1 cellular context compared by ENCODE assay signal in genomic region chr6:83192871-83193746, GRCh38.
TF ChIP-seq lines count a peak whose summit lies in the region.

TSS of gene PGM3 (minus strand) at chr6:83193265. CDS start at chr6:83191012, 2,253 bp downstream.
TSS of gene RWDD2A (plus strand) at chr6:83193357. CDS start at chr6:83194452, 1,095 bp downstream.

TF ChIP-seq in HepG2, 621 proteins besides CTCF, POLR2A, EP300 and RAD21 (continued from another document and continues in another):
- TF ChIP-seq HNF1A (IDR thresholded peaks at IDR 0.05; ENCODE audit: low read depth): no peak
- TF ChIP-seq HNF1A (CRISPR knock-in tag; IDR thresholded peaks at IDR 0.05; ENCODE audit: borderline replicate concordance): no peak
- no peak for TF ChIP-seq IRF9 (CRISPR knock-in tag; IDR thresholded peaks at IDR 0.05; ENCODE audit: borderline replicate concordance)
- TF ChIP-seq SOX5 (CRISPR knock-in tag; IDR thresholded peaks at IDR 0.05; ENCODE audit: borderline replicate concordance): 0 out of 2 replicates have a peak, but pooled peaks have one; percentile 8
- peak; percentile 96 for TF ChIP-seq UBTF (CRISPR knock-in tag; IDR thresholded peaks at IDR 0.05)
- peak; percentile 74; the same call in 1 of the 2 replicates for TF ChIP-seq ZNF616 (CRISPR knock-in tag; IDR thresholded peaks at IDR 0.05; ENCODE audit: low read depth)
- 0 out of 2 replicates have a peak, but pooled peaks have one; percentile 66 for TF ChIP-seq ZNF768 (CRISPR knock-in tag; IDR thresholded peaks at IDR 0.05)
- TF ChIP-seq ZXDC (CRISPR knock-in tag; IDR thresholded peaks at IDR 0.05): peak; percentile 74; the same call in 1 of the 2 replicates
- peak; percentile 59; the same call in 1 of the 2 replicates for TF ChIP-seq NCOA2 (CRISPR knock-in tag; IDR thresholded peaks at IDR 0.05)
- no peak for TF ChIP-seq ZNF234 (CRISPR knock-in tag; conservative IDR thresholded peaks at IDR 0.05)
- TF ChIP-seq ZC3H13 (CRISPR knock-in tag; IDR thresholded peaks at IDR 0.05): peak; percentile 60; the same call in 1 of the 2 replicates
- TF ChIP-seq NAIF1 (CRISPR knock-in tag; IDR thresholded peaks at IDR 0.05; ENCODE audit: borderline replicate concordance): peak; percentile 93
- peak; percentile 48 for TF ChIP-seq RBM39 (IDR thresholded peaks at IDR 0.05; ENCODE audit: low read depth, low read length, poor library complexity, severe bottlenecking)
- peak; percentile 75; the same call in 1 of the 2 replicates for TF ChIP-seq ZSCAN31 (CRISPR knock-in tag; IDR thresholded peaks at IDR 0.05; ENCODE audit: low read depth)
- TF ChIP-seq FUBP1 (CRISPR knock-in tag; IDR thresholded peaks at IDR 0.05; ENCODE audit: borderline replicate concordance): no peak; the same call in 1 of the 2 replicates
- no peak for TF ChIP-seq ZNF34 (CRISPR knock-in tag; IDR thresholded peaks at IDR 0.05; ENCODE audit: borderline replicate concordance)
- TF ChIP-seq FOXP4 (CRISPR knock-in tag; IDR thresholded peaks at IDR 0.05): peak; percentile 53
- 0 out of 2 replicates have a peak, but pooled peaks have one; percentile 35 for TF ChIP-seq NR2C2 (CRISPR knock-in tag; IDR thresholded peaks at IDR 0.05; ENCODE audit: borderline replicate concordance)
- TF ChIP-seq DR1 (CRISPR knock-in tag; IDR thresholded peaks at IDR 0.05): peak; percentile 85
- peak; percentile 44 for TF ChIP-seq ZNF883 (CRISPR knock-in tag; IDR thresholded peaks at IDR 0.05; ENCODE audit: not compliant biosample characterization)
- no peak for TF ChIP-seq CEBPB (IDR thresholded peaks at IDR 0.05; ENCODE audit: borderline replicate concordance, low read depth, low read length)
- 0 out of 2 replicates have a peak, but pooled peaks have one; percentile 71 for TF ChIP-seq ZNF572 (CRISPR knock-in tag; IDR thresholded peaks at IDR 0.05)
- TF ChIP-seq YEATS2 (CRISPR knock-in tag; IDR thresholded peaks at IDR 0.05; ENCODE audit: borderline replicate concordance): peak; percentile 71; the same call in 1 of the 2 replicates
- TF ChIP-seq ISL2 (CRISPR knock-in tag; IDR thresholded peaks at IDR 0.05): peak; percentile 27; the same call in 1 of the 2 replicates
- peak; percentile 74 for TF ChIP-seq ZNF574 (CRISPR knock-in tag; IDR thresholded peaks at IDR 0.05)
- peak; percentile 45; the same call in 1 of the 2 replicates for TF ChIP-seq ZNF776 (CRISPR knock-in tag; IDR thresholded peaks at IDR 0.05)
- peak; percentile 56; the same call in 1 of the 2 replicates for TF ChIP-seq ZNF639 (CRISPR knock-in tag; conservative IDR thresholded peaks at IDR 0.05)
- TF ChIP-seq AGO1 (IDR thresholded peaks at IDR 0.05; ENCODE audit: low read depth, low read length, poor library complexity, severe bottlenecking): no peak
- no peak for TF ChIP-seq ZNF644 (CRISPR knock-in tag; IDR thresholded peaks at IDR 0.05; ENCODE audit: low read depth)
- TF ChIP-seq RCOR2 (CRISPR knock-in tag; IDR thresholded peaks at IDR 0.05): no peak
- peak; percentile 57; the same call in 1 of the 2 replicates for TF ChIP-seq TFAP4 (IDR thresholded peaks at IDR 0.05; ENCODE audit: borderline replicate concordance, low read depth)
- no peak for TF ChIP-seq NFE2L2 (IDR thresholded peaks at IDR 0.05; ENCODE audit: low read length)
- TF ChIP-seq ZMAT3 (CRISPR knock-in tag; conservative IDR thresholded peaks at IDR 0.05): no peak; the same call in 1 of the 2 replicates
- peak; percentile 44 for TF ChIP-seq GMEB2 (CRISPR knock-in tag; IDR thresholded peaks at IDR 0.05; ENCODE audit: low read depth)
